ENCODE assay signal across 21 cellular contexts in genomic region chr11:109208116-109208515, GRCh38.
"Had no signal": no experiment of that assay in that cellular context is flagged by ENCODE, and none has a peak within 500 bp of the region (broad histone marks: within the 10 kb centered on the region; RNA-seq: fewer than 3 reads in every experiment).

No MANE protein-coding gene starts in this region.

- DNase-seq: dermis blood vessel endothelial cell; effector memory CD8-positive, alpha-beta T cell; erythroblast; esophagus squamous epithelium; hypothalamus; immature natural killer cell; left lung; mesenchymal stem cell; mucosa of descending colon; naive B cell; pancreas; right lobe of liver; small intestine; stimulated activated CD4-positive, alpha-beta T cell treated with anti-CD3 and anti-CD28 coated beads, Interleukin-15, amount 100 ng/mL, for 24 hours; stimulated activated CD4-positive, alpha-beta T cell treated with anti-CD3 and anti-CD28 coated beads, Interleukin-2, amount 100 ng/mL, for 48 hours; stimulated activated naive B cell treated with anti-CD40 and anti-IgM and Interleukin-4, amounts not matched to agents 10 μg/mL and 1 μg/mL and 100 μg/mL, for 72 hours; trophoblast cell had no signal

- H3K9me3 ChIP-seq: esophagus squamous epithelium, mucosa of descending colon, neutrophil, pancreas, right lobe of liver, suprapubic skin had no signal

- H3K4me3 ChIP-seq: coronary artery, esophagus squamous epithelium, left lung, mucosa of descending colon, pancreas, right lobe of liver, suprapubic skin had no signal

- H3K27ac ChIP-seq: coronary artery, esophagus squamous epithelium, left lung, neutrophil, pancreas, right lobe of liver, suprapubic skin had no signal

- H3K27me3 ChIP-seq: esophagus squamous epithelium, left lung, neutrophil, pancreas, right lobe of liver, suprapubic skin had no signal

- ATAC-seq: effector memory CD8-positive, alpha-beta T cell; left lung; mucosa of descending colon; natural killer cell treated with Interleukin-12 subunit alpha and Interleukin-12 subunit beta and Interleukin-15 and Interleukin-18, amount 100 ng/mL, for 72 hours; pancreas; right lobe of liver; stimulated activated naive B cell treated with anti-CD40 and anti-IgM and Interleukin-4, amounts not matched to agents 10 μg/mL and 1 μg/mL and 100 μg/mL, for 72 hours had no signal

- H3K36me3 ChIP-seq: esophagus squamous epithelium, left lung, neutrophil, pancreas, right lobe of liver, suprapubic skin had no signal

- H3K4me1 ChIP-seq: esophagus squamous epithelium, left lung, pancreas, right lobe of liver, suprapubic skin had no signal
